1 cellular context compared by ENCODE assay signal in genomic region chr4:150321113-150321512, GRCh38.
TF ChIP-seq lines count a peak whose summit lies in the region.

No MANE protein-coding gene starts in this region.

TF ChIP-seq in K562, 482 proteins besides CTCF, POLR2A, EP300 and RAD21 (continued from another document and continues in another):
- peak; percentile 59; the same call in 1 of the 2 replicates for TF ChIP-seq TAL1 (IDR thresholded peaks at IDR 0.05)
- no peak for TF ChIP-seq NFIX (CRISPR knock-in tag; IDR thresholded peaks at IDR 0.05; ENCODE audit: low read depth)
- TF ChIP-seq RBM34 (IDR thresholded peaks at IDR 0.05; ENCODE audit: borderline replicate concordance, insufficient read depth, low read length) = no peak
- no peak for TF ChIP-seq RFX5 (IDR thresholded peaks at IDR 0.05; ENCODE audit: low read depth, low read length)
- TF ChIP-seq TARDBP (IDR thresholded peaks at IDR 0.05) = no peak
- peak; percentile 65; the same call in 1 of the 2 replicates for TF ChIP-seq NBN (IDR thresholded peaks at IDR 0.05; ENCODE audit: low read depth)
- TF ChIP-seq XRCC4 (IDR thresholded peaks at IDR 0.05; ENCODE audit: extremely low read depth, insufficient read depth, insufficient read length) = no peak
- no peak for TF ChIP-seq NCOA6 (IDR thresholded peaks at IDR 0.05)
- no peak for TF ChIP-seq PHF21A (IDR thresholded peaks at IDR 0.05; ENCODE audit: borderline replicate concordance, low read depth)
- TF ChIP-seq DPF2 (IDR thresholded peaks at IDR 0.05) = peak; percentile 80
- no peak for TF ChIP-seq ZNF695 (CRISPR knock-in tag; IDR thresholded peaks at IDR 0.05)
- no peak for TF ChIP-seq ZBTB40 (IDR thresholded peaks at IDR 0.05)
- TF ChIP-seq ZBTB40 (CRISPR knock-in tag; IDR thresholded peaks at IDR 0.05) = no peak
- no peak for TF ChIP-seq FOXA1 (IDR thresholded peaks at IDR 0.05; ENCODE audit: borderline replicate concordance)
- TF ChIP-seq ZBED1 (IDR thresholded peaks at IDR 0.05) = no peak
- no peak for TF ChIP-seq HLTF (IDR thresholded peaks at IDR 0.05)
- TF ChIP-seq DNMT1 (IDR thresholded peaks at IDR 0.05) = no peak
- no peak for TF ChIP-seq ZNF143 (CRISPR knock-in tag; IDR thresholded peaks at IDR 0.05)
- no peak for TF ChIP-seq FOXK2 (conservative IDR thresholded peaks at IDR 0.05 in 1 of 2, IDR thresholded peaks at IDR 0.05 in 1 of 2; ENCODE audit: low read depth in 2 of 2)
- peak; percentile 85; the same call in 1 of the 2 replicates for TF ChIP-seq ZBTB26 (CRISPR knock-in tag; IDR thresholded peaks at IDR 0.05)
- peak; percentile 54; the same call in 1 of the 2 replicates for TF ChIP-seq BCL6 (CRISPR knock-in tag; IDR thresholded peaks at IDR 0.05)
- no peak for TF ChIP-seq FIP1L1 (IDR thresholded peaks at IDR 0.05; ENCODE audit: low read depth, low read length, poor library complexity, severe bottlenecking)
- TF ChIP-seq TFAP4 (CRISPR knock-in tag; IDR thresholded peaks at IDR 0.05; ENCODE audit: borderline replicate concordance) = 0 out of 2 replicates have a peak, but pooled peaks have one; percentile 16
- TF ChIP-seq HMG20B (CRISPR knock-in tag; IDR thresholded peaks at IDR 0.05) = no peak
- TF ChIP-seq MLX (CRISPR knock-in tag; conservative IDR thresholded peaks at IDR 0.05) = no peak
- TF ChIP-seq ZNF583 (CRISPR knock-in tag; IDR thresholded peaks at IDR 0.05) = peak; percentile 94
- no peak for TF ChIP-seq ZBTB5 (IDR thresholded peaks at IDR 0.05)
- TF ChIP-seq HDAC1 (IDR thresholded peaks at IDR 0.05) = peak in 1 of 2 experiments; percentile 54; a peak in 1 of 4 replicates
- peak; percentile 83; the same call in 1 of the 2 replicates for TF ChIP-seq KLF6 (CRISPR knock-in tag; IDR thresholded peaks at IDR 0.05; ENCODE audit: borderline replicate concordance)
- TF ChIP-seq GATAD2B (IDR thresholded peaks at IDR 0.05; ENCODE audit: borderline replicate concordance) = no peak
- TF ChIP-seq ZNF655 (CRISPR knock-in tag; IDR thresholded peaks at IDR 0.05) = no peak
- no peak for TF ChIP-seq MXI1 (IDR thresholded peaks at IDR 0.05; ENCODE audit: low read depth, low read length)
- no peak for TF ChIP-seq SRSF7 (optimal IDR thresholded peaks at IDR 0.05; ENCODE audit: low read depth, low read length)
- TF ChIP-seq POU5F1 (IDR thresholded peaks at IDR 0.05; ENCODE audit: borderline replicate concordance, low read depth, low read length, partially characterized antibody) = no peak
- TF ChIP-seq RBM39 (optimal IDR thresholded peaks at IDR 0.05; ENCODE audit: low read depth, low read length) = no peak
- no peak for TF ChIP-seq ETS2 (tag; IDR thresholded peaks at IDR 0.05; ENCODE audit: borderline replicate concordance, poor library complexity, severe bottlenecking)
- TF ChIP-seq CBX1 (IDR thresholded peaks at IDR 0.05; ENCODE audit: low read depth) = no peak
- no peak for TF ChIP-seq CREB5 (CRISPR knock-in tag; IDR thresholded peaks at IDR 0.05)
- TF ChIP-seq ZNF165 (CRISPR knock-in tag; IDR thresholded peaks at IDR 0.05; ENCODE audit: borderline replicate concordance) = peak; percentile 80; the same call in 1 of the 2 replicates
- TF ChIP-seq MLLT1 (IDR thresholded peaks at IDR 0.05) = no peak
- TF ChIP-seq ZNF23 (CRISPR knock-in tag; IDR thresholded peaks at IDR 0.05) = peak; percentile 78
- TF ChIP-seq ZBTB11 (CRISPR knock-in tag; IDR thresholded peaks at IDR 0.05) = no peak
